In genomic region chr5:65790371-65791163, GRCh38 we compare ENCODE assay signal across 10 cellular contexts.
A peak's percentile ranks its signal among the peaks of the same experiment; 100 is the strongest.
DNase-seq lines count a peak whose midpoint lies in the region; ATAC-seq and TF ChIP-seq lines count a peak whose summit lies in the region.
"Had no signal": no experiment of that assay in that cellular context is flagged by ENCODE, and none has a peak within 500 bp of the region (broad histone marks: within the 10 kb centered on the region; RNA-seq: fewer than 3 reads in every experiment).

No MANE protein-coding gene starts in this region.

- H3K36me3 ChIP-seq in CD8-positive, alpha-beta memory T cell (ENCODE audit: insufficient read depth, low read length), result no peaks in the 10 kb centered on the region

- peak overlapping the region in 3 of 7 donors; percentile 22 to 44 (median 24) for H3K4me3 Mint-ChIP-seq in CD8-positive, alpha-beta memory T cell
- H3K4me3 Mint-ChIP-seq in activated T-cell treated with anti-CD3 and anti-CD28 coated beads, Interleukin-2, amount 50 U/mL, for 72 hours, result no peak overlapping the region
- peak overlapping the region; percentile 59 for H3K4me3 Mint-ChIP-seq in natural killer cell

- intact Hi-C loops in natural killer cell (cut with micrococcal nuclease), result loop anchor here (1.0 kb wide), 1 partner anchor 135 kb away; no protein-coding TSS in a partner anchor

- H3K27ac Mint-ChIP-seq in CD8-positive, alpha-beta memory T cell, result peak overlapping the region in 6 of 8 donors; percentile 12 to 82 (median 69)
- H3K27ac Mint-ChIP-seq in activated T-cell treated with anti-CD3 and anti-CD28 coated beads, Interleukin-2, amount 50 U/mL, for 72 hours, result peak overlapping the region; percentile 60
- peak overlapping the region; percentile 85 to 93 for H3K27ac Mint-ChIP-seq in natural killer cell

- H3K4me1 ChIP-seq in CD8-positive, alpha-beta memory T cell (ENCODE audit: insufficient read depth, low read length), result peaks cover 11% of the 10 kb centered on the region
- H3K4me1 ChIP-seq: SJCRH30, testis had no signal

- no peaks in the 10 kb centered on the region for H3K27me3 Mint-ChIP-seq in CD8-positive, alpha-beta memory T cell
- H3K27me3 Mint-ChIP-seq in activated T-cell treated with anti-CD3 and anti-CD28 coated beads, Interleukin-2, amount 50 U/mL, for 72 hours (ENCODE audit: low read depth), result no peaks in the 10 kb centered on the region
- no peaks in the 10 kb centered on the region for H3K27me3 Mint-ChIP-seq in natural killer cell (ENCODE audit: low read depth in 2 of 2)

- peaks cover 0 to 8% (median 3%) of the 10 kb centered on the region in 5 donors for H3K9me3 Mint-ChIP-seq in CD8-positive, alpha-beta memory T cell
- H3K9me3 Mint-ChIP-seq in activated T-cell treated with anti-CD3 and anti-CD28 coated beads, Interleukin-2, amount 50 U/mL, for 72 hours, result peaks cover 0 to 9% of the 10 kb centered on the region in 2 donors
- H3K9me3 Mint-ChIP-seq in natural killer cell, result no peaks in the 10 kb centered on the region

- CTCF ChIA-PET in CD8-positive, alpha-beta memory T cell (lab: Charles Lee), result no interaction called here

- no peak overlapping the region for H3K27ac ChIP-seq in CD8-positive, alpha-beta memory T cell (ENCODE audit: low read depth, low read length)
- 0 out of 2 replicates have a peak overlapping the region, but pooled peaks have one; percentile 11 for H3K27ac ChIP-seq in HL-60 (replicated peaks)
- H3K27ac ChIP-seq: SJCRH30, testis had no signal

- peaks cover 13 to 17% (median 13%) of the 10 kb centered on the region in 3 donors for H3K4me1 Mint-ChIP-seq in CD8-positive, alpha-beta memory T cell
- H3K4me1 Mint-ChIP-seq in activated T-cell treated with anti-CD3 and anti-CD28 coated beads, Interleukin-2, amount 50 U/mL, for 72 hours (ENCODE audit: low read depth), result peaks cover 14% of the 10 kb centered on the region
- peaks cover 18 to 19% of the 10 kb centered on the region in 2 donors for H3K4me1 Mint-ChIP-seq in natural killer cell

- H3K4me3 ChIP-seq in CD8-positive, alpha-beta memory T cell (ENCODE audit: low read length), result no peak overlapping the region
- H3K4me3 ChIP-seq in HL-60 (replicated peaks; ENCODE audit: insufficient read depth, low read length), result no peak overlapping the region
- H3K4me3 ChIP-seq: SJCRH30, testis had no signal

- peak in 1 of 5 donors; percentile 6 for DNase-seq in CD8-positive, alpha-beta memory T cell
- peak; percentile 32 to 72 for DNase-seq in HL-60 (ENCODE audit: low read depth in 1 of 2, low spot score in 1 of 2)
- DNase-seq in activated T-cell treated with anti-CD3 and anti-CD28 coated beads, Interleukin-2, amount 50 U/mL, for 72 hours, result no peak
- DNase-seq in natural killer cell, result peak; percentile 30
- DNase-seq in GM03348 (ENCODE audit: low spot score), result no peak
- no peak for DNase-seq in KG1 (lab: John Stamatoyannopoulos, UW)
- DNase-seq in COLO829 (ENCODE audit: low spot score), result no peak
- DNase-seq: SJCRH30, testis had no signal

- POLR2A ChIA-PET in CD8-positive, alpha-beta memory T cell (lab: Charles Lee), result no interaction called here

- H3K27me3 ChIP-seq in CD8-positive, alpha-beta memory T cell (ENCODE audit: insufficient read depth, low read length, poor library complexity, severe bottlenecking), result no peaks in the 10 kb centered on the region
- H3K27me3 ChIP-seq in HL-60 (ENCODE audit: insufficient read depth, poor library complexity, severe bottlenecking), result no peaks in the 10 kb centered on the region
- H3K27me3 ChIP-seq: SJCRH30, testis had no signal

- no peaks in the 10 kb centered on the region for H3K9me3 ChIP-seq in CD8-positive, alpha-beta memory T cell (ENCODE audit: low read length)
- H3K9me3 ChIP-seq: SJCRH30, testis had no signal

- no peak for TF ChIP-seq CTCF in HL-60 (IDR thresholded peaks at IDR 0.05; ENCODE audit: insufficient read depth, low read length)
- no peak for TF ChIP-seq CTCF in natural killer cell (IDR thresholded peaks at IDR 0.05)

- peak; percentile 27 to 54 for ATAC-seq in activated T-cell treated with anti-CD3 and anti-CD28 coated beads, Interleukin-2, amount 50 U/mL, for 72 hours (replicated peaks in 1 of 2)
- peak; percentile 86 to 91 (median 88) for ATAC-seq in natural killer cell
- ATAC-seq in GM21786 (IDR thresholded peaks at IDR 0.05; ENCODE audit: unreplicated experiment), result no peak

- H3K36me3 Mint-ChIP-seq in CD8-positive, alpha-beta memory T cell, result peaks cover 2 to 18% (median 6%) of the 10 kb centered on the region in 3 donors
- H3K36me3 Mint-ChIP-seq in activated T-cell treated with anti-CD3 and anti-CD28 coated beads, Interleukin-2, amount 50 U/mL, for 72 hours (ENCODE audit: insufficient read depth in 2 of 2), result peaks cover 8 to 29% of the 10 kb centered on the region in 2 donors
- no peaks in the 10 kb centered on the region for H3K36me3 Mint-ChIP-seq in natural killer cell

Comparison
In these comparisons a context has a peak if more than half of its experiments do, and no peak if none do; other contexts are left out.
1. DNase-seq: peak in HL-60 (2 of 2) and natural killer cell (single experiment); none in activated T-cell treated with anti-CD3 and anti-CD28 coated beads, Interleukin-2, amount 50 U/mL, for 72 hours (0 of 2), GM03348 (single experiment), KG1 (single experiment) and COLO829 (single experiment).
2. Peak in every context shown above with its lines, with median percentiles within 50 percentile points of each other: H3K27ac Mint-ChIP-seq.